Comparison of ENCODE assay signal across 8 cellular contexts in genomic region chr1:202926578-202927491, GRCh38. TPM values are rescaled to one million over a fixed set of nuclear protein-coding genes. Genes with fewer than 3 reads are reported as not detected.
A peak's percentile ranks its signal among the peaks of the same experiment; 100 is the strongest.
DNase-seq lines count a peak whose midpoint lies in the region; ATAC-seq and TF ChIP-seq lines count a peak whose summit lies in the region.

Gene KLHL12 (minus strand): TSS chr1:202927234. CDS start chr1:202925162, 2,072 bp downstream.

- peaks cover 14% of the 10 kb centered on the region; the same call in 1 of the 2 replicates for H3K4me1 ChIP-seq in PC-9 (replicated peaks; ENCODE audit: insufficient read depth)
- peaks cover 0 to 7% of the 10 kb centered on the region in 2 donors for H3K4me1 ChIP-seq in mucosa of rectum (ENCODE audit: control insufficient read depth in 2 of 2, insufficient read depth in 2 of 2, low read length in 2 of 2)

- intact Hi-C loops in PC-9 (cut with micrococcal nuclease; ENCODE audit: unreplicated experiment) = loop anchor here (1.0 kb wide), 3 partner anchors 37 to 72 kb away; no protein-coding TSS in a partner anchor

- peak; percentile 80 for TF ChIP-seq CTCF in PC-9 (conservative IDR thresholded peaks at IDR 0.05)

- peak; percentile 86 for ATAC-seq in GM21717 (IDR thresholded peaks at IDR 0.05; ENCODE audit: unreplicated experiment)

- in situ Hi-C loops in KBM-7 (cut with MboI; ENCODE audit: low pct_unique_long_range_greater_than_20kb, low sequenced_read_pairs) = no loop called here

- DNase-seq in DMS53 treated with DMSO at 0.1 percent for 48 hours (lab: John Stamatoyannopoulos, UW; ENCODE audit: unreplicated experiment) (peak; percentile 96), KBM-7 (peak; percentile 97), PC-9 (peak; percentile 84 to 96), erythroblast (lab: John Stamatoyannopoulos, UW) (peak; percentile 99)
- peak; percentile 95 for DNase-seq in activated T-cell treated with anti-CD3 and anti-CD28 coated beads, Interleukin-2, amount 50 U/mL, for 1 hour
- peak; percentile 98 for DNase-seq in stimulated activated CD8-positive, alpha-beta memory T cell treated with anti-CD3 and anti-CD28 coated beads, Interleukin-4, amount 100 ng/mL, for 48 hours

- peak; percentile 98 for TF ChIP-seq POLR2A in erythroblast (IDR thresholded peaks at IDR 0.05; ENCODE audit: low read length)

- no peaks in the 10 kb centered on the region for H3K27me3 ChIP-seq in PC-9 (ENCODE audit: insufficient read depth, low read depth)
- no peaks in the 10 kb centered on the region for H3K27me3 ChIP-seq in mucosa of rectum (ENCODE audit: control insufficient read depth in 2 of 2, insufficient read depth in 2 of 2, low read length in 2 of 2)

- BruUV-seq in PC-9 (replicated peaks; lab: Mats Ljungman, UMichigan) = TSS peak; percentile 81

- POLR2A ChIA-PET in PC-9 (lab: Charles Lee; ENCODE audit: unreplicated experiment) = interaction anchor here (0.6 to 0.7 kb wide), 3 partner anchors 70 to 712 kb away, joined by 3 to 9 read pairs (median 3); no protein-coding TSS in a partner anchor

- H3K27ac ChIP-seq in PC-9 (peak within 1 kb of the TSS; percentile 74), mucosa of rectum (ENCODE audit: low read depth in 2 of 2, low read length in 2 of 2) (peak within 1 kb of the TSS; percentile 96 to 98)

- H3F3A ChIP-seq in PC-9 (ENCODE audit: insufficient read depth, low read depth) = peaks cover 19% of the 10 kb centered on the region

- peaks cover 20% of the 10 kb centered on the region for H3K79me2 ChIP-seq in PC-9 (ENCODE audit: low read depth)

- no peaks in the 10 kb centered on the region for H4K20me1 ChIP-seq in PC-9 (ENCODE audit: insufficient read depth)

- H3K36me3 ChIP-seq in PC-9 (ENCODE audit: low read depth) (peaks cover 4% of the 10 kb centered on the region; the same call in 1 of the 2 replicates), mucosa of rectum (ENCODE audit: control insufficient read depth in 2 of 2, insufficient read depth in 2 of 2, low read length in 2 of 2) (peaks cover 2 to 6% of the 10 kb centered on the region in 2 donors)

- peak within 1 kb of the TSS; percentile 90 to 95 for H3K9ac ChIP-seq in mucosa of rectum (ENCODE audit: low read depth in 1 of 2, low read length in 2 of 2)

- H3K4me2 ChIP-seq in PC-9 = peak within 1 kb of the TSS; percentile 88

- CTCF ChIA-PET in PC-9 (lab: Charles Lee) = interaction anchor here (0.6 to 0.7 kb wide), 7 partner anchors 36 to 1131 kb away, joined by 3 to 15 read pairs (median 8); partner anchors contain the start of gene TMEM183A

- no peaks in the 10 kb centered on the region for H3K9me2 ChIP-seq in PC-9 (ENCODE audit: insufficient read depth)

- peak within 1 kb of the TSS; percentile 80 for H3K4me3 ChIP-seq in PC-9
- H3K4me3 ChIP-seq in mucosa of rectum (ENCODE audit: low read length in 2 of 2) = peak within 1 kb of the TSS; percentile 88 to 96

- H3K9me3 ChIP-seq in PC-9 (ENCODE audit: insufficient read depth, low read depth) (no peaks in the 10 kb centered on the region), mucosa of rectum (ENCODE audit: control insufficient read depth in 2 of 2, low read length in 2 of 2) (no peaks in the 10 kb centered on the region)

- peak within 1 kb of the TSS; percentile 89 for H2AFZ ChIP-seq in PC-9

RNA-seq across cellular contexts. Expression of gene KLHL12, which starts in this region (rescaled TPM):
- 29.6 and 33.1 TPM in 2 replicates for total RNA-seq in PC-9 (2021)

Comparison
In these comparisons a context has a peak if more than half of its experiments do, and no peak if none do; other contexts are left out.
1. Peak in every context shown above with its lines: DNase-seq, ATAC-seq, H3K4me3 ChIP-seq and H3K27ac ChIP-seq.